In genomic region chr21:34615487-34615814, GRCh38 we compare ENCODE assay signal across 1 cellular context.
TF ChIP-seq lines count a peak whose summit lies in the region.

No MANE protein-coding gene starts in this region.

TF ChIP-seq in K562, 482 proteins besides CTCF, POLR2A, EP300 and RAD21 (continued from another document):
- TF ChIP-seq CEBPZ (IDR thresholded peaks at IDR 0.05; ENCODE audit: borderline replicate concordance, low read depth, low read length) (no peak), TEAD1 (CRISPR knock-in tag; IDR thresholded peaks at IDR 0.05) (0 out of 4 replicates have a peak, but pooled peaks of 1 of the 2 experiments have one; percentile 18), GATAD2A (IDR thresholded peaks at IDR 0.05) (no peak), ATF6 (CRISPR knock-in tag; IDR thresholded peaks at IDR 0.05) (0 out of 2 replicates have a peak, but pooled peaks have one; percentile 75), SIN3A (IDR thresholded peaks at IDR 0.05; ENCODE audit: borderline replicate concordance in 2 of 2, control insufficient read depth in 1 of 2, low read depth in 2 of 2, low read length in 2 of 2) (peak in 1 of 2 experiments; percentile 99; a peak in 2 of 4 replicates)
TF ChIP-seq in K562: peak in this region for 16.
